In the genomic region with DNA sequence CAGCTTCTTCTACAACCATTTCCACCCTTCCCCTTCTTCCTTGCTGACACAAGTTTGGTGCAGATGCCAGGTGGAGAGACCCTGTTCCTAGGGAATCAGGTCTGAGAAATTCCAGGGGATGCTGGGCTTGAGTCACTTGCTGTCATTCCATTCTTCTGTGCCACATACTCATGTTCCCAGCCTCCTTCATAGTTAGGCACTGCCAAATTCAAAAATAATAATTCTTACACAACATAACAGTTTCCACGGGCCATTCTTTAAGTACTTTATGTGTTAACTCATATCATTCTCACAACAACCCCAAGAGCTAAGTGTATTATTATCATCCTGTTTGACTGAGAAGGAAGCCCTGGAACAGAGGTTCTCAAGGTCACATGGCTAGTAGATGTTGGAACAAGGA, we compare ENCODE assay signal across 20 cellular contexts.
"Had no signal": no experiment of that assay in that cellular context is flagged by ENCODE, and none has a peak within 500 bp of the region (broad histone marks: within the 10 kb centered on the region; RNA-seq: fewer than 3 reads in every experiment).

No MANE protein-coding gene starts in this region.

- H3K27me3 ChIP-seq: dorsolateral prefrontal cortex, gastrocnemius medialis, sigmoid colon, transverse colon had no signal

- H3K4me1 ChIP-seq: gastrocnemius medialis, psoas muscle, sigmoid colon had no signal

- H3K4me3 ChIP-seq: dorsolateral prefrontal cortex, gastrocnemius medialis, heart right ventricle, psoas muscle, sigmoid colon, transverse colon had no signal

- H3K27ac ChIP-seq: dorsolateral prefrontal cortex, gastrocnemius medialis, heart right ventricle, neutrophil, psoas muscle, sigmoid colon, transverse colon had no signal

- H3K27ac Mint-ChIP-seq: naive thymus-derived CD4-positive, alpha-beta T cell; stimulated activated memory B cell treated with anti-CD40 and anti-IgM and Interleukin-4, amounts not matched to agents 10 μg/mL and 1 μg/mL and 100 μg/mL, for 72 hours; stimulated activated naive CD8-positive, alpha-beta T cell treated with anti-CD3 and anti-CD28 coated beads, Interleukin-15, Interleukin-2, amounts not matched to agents 100 ng/mL and 50 ng/mL, for 24 hours had no signal

- DNase-seq: cortex of kidney; dorsolateral prefrontal cortex; effector CD8-positive, alpha-beta T cell; gastrocnemius medialis; heart right ventricle; hypothalamus; kidney glomerular epithelial cell; mammary epithelial cell; naive thymus-derived CD4-positive, alpha-beta T cell; psoas muscle; sigmoid colon; small intestine; stimulated activated CD4-positive, alpha-beta T cell treated with anti-CD3 and anti-CD28 coated beads, Interleukin-2, amount 100 ng/mL, for 48 hours; stimulated activated CD8-positive, alpha-beta memory T cell treated with anti-CD3 and anti-CD28 coated beads, Interleukin-4, amount 100 ng/mL, for 48 hours; transverse colon had no signal

- H3K9me3 Mint-ChIP-seq: naive thymus-derived CD4-positive, alpha-beta T cell; stimulated activated memory B cell treated with anti-CD40 and anti-IgM and Interleukin-4, amounts not matched to agents 10 μg/mL and 1 μg/mL and 100 μg/mL, for 72 hours; stimulated activated naive CD8-positive, alpha-beta T cell treated with anti-CD3 and anti-CD28 coated beads, Interleukin-15, Interleukin-2, amounts not matched to agents 100 ng/mL and 50 ng/mL, for 24 hours had no signal

- H3K36me3 ChIP-seq: gastrocnemius medialis, heart right ventricle, neutrophil, sigmoid colon, transverse colon had no signal

- H3K27me3 Mint-ChIP-seq: stimulated activated memory B cell treated with anti-CD40 and anti-IgM and Interleukin-4, amounts not matched to agents 10 μg/mL and 1 μg/mL and 100 μg/mL, for 72 hours had no signal

- H3K9me3 ChIP-seq: gastrocnemius medialis, heart right ventricle, neutrophil, psoas muscle, sigmoid colon, transverse colon had no signal

- H3K4me3 Mint-ChIP-seq: naive thymus-derived CD4-positive, alpha-beta T cell; stimulated activated memory B cell treated with anti-CD40 and anti-IgM and Interleukin-4, amounts not matched to agents 10 μg/mL and 1 μg/mL and 100 μg/mL, for 72 hours; stimulated activated naive CD8-positive, alpha-beta T cell treated with anti-CD3 and anti-CD28 coated beads, Interleukin-15, Interleukin-2, amounts not matched to agents 100 ng/mL and 50 ng/mL, for 24 hours had no signal

- FAIRE-seq: islet of Langerhans, small intestine had no signal

- ATAC-seq: gastrocnemius medialis; heart right ventricle; left lobe of liver; naive thymus-derived CD4-positive, alpha-beta T cell; psoas muscle; stimulated activated memory B cell treated with anti-CD40 and anti-IgM and Interleukin-4, amounts not matched to agents 10 μg/mL and 1 μg/mL and 100 μg/mL, for 72 hours had no signal

- H3K36me3 Mint-ChIP-seq: naive thymus-derived CD4-positive, alpha-beta T cell; stimulated activated memory B cell treated with anti-CD40 and anti-IgM and Interleukin-4, amounts not matched to agents 10 μg/mL and 1 μg/mL and 100 μg/mL, for 72 hours had no signal
